ENCODE assay signal across 18 cellular contexts in the genomic region with DNA sequence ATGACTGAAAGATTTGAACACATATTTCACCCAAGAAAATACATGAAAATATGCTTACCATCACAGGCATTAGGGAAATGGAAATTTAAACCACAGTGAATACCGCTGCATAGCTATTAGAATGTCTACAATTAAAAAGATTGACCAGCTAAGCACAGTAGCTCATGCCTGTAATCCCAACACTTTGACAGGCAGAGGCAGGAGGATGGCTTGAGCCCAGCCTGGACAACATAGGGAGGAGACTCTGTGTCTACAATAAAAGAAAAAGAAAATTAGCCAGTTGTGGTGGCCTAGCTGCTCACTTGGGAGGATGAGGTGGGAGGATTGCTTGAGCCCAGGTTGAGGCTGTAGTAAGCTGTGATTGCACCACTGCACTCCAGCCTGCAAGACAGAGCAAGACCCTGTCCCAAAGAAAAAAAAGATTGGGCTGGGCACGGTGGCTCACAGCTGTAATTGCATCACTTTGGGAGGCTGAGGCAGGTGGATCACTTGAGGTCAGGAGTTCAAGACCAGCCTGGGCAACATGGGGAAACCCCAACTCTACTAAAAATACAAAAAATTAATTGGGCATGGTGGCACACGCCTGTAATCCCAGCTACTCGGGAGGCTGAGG.
"Had no signal": no experiment of that assay in that cellular context is flagged by ENCODE, and none has a peak within 500 bp of the region (broad histone marks: within the 10 kb centered on the region; RNA-seq: fewer than 3 reads in every experiment).

No MANE protein-coding gene starts in this region.

- H3K4me2 ChIP-seq: hepatocyte had no signal

- H3K36me3 ChIP-seq: pancreas, stomach had no signal

- H3K4me1 ChIP-seq: pancreas had no signal

- H3K9me3 ChIP-seq: esophagus squamous epithelium, pancreas had no signal

- H2AFZ ChIP-seq: hepatocyte had no signal

- H3K27ac ChIP-seq: esophagus squamous epithelium, hepatocyte, pancreas, stomach had no signal

- DNase-seq: activated B cell treated with CpG ODN at 0.5 μM for 24 hours; activated CD4-positive, alpha-beta memory T cell treated with anti-CD3 and anti-CD28 coated beads, Interleukin-2, amount 10 ng/mL, durations not matched to agents 7 days and 5 days; activated CD4-positive, alpha-beta T cell treated with anti-CD3 and anti-CD28 coated beads for 48 hours; activated naive CD4-positive, alpha-beta T cell treated with Interleukin-2 at 50 U/mL for 16 hours; activated T-cell treated with anti-CD3 and anti-CD28 coated beads, Interleukin-2, amount 50 U/mL, for 24 hours; aorta; cerebellar nuclear complex; effector CD4-positive, alpha-beta T cell; esophagus squamous epithelium; left cardiac atrium; mesendoderm; natural killer cell; pancreas; stimulated activated CD4-positive, alpha-beta T cell treated with anti-CD3 and anti-CD28 coated beads, Interleukin-4, amount 100 ng/mL, for 1 hour; stomach; T-cell; trophoblast cell had no signal

- H3K79me2 ChIP-seq: hepatocyte had no signal

- ATAC-seq: left cardiac atrium, natural killer cell, pancreas, T-cell had no signal

- H3K27me3 ChIP-seq: esophagus squamous epithelium, hepatocyte, pancreas, stomach had no signal

- H3K4me3 ChIP-seq: esophagus squamous epithelium, hepatocyte, pancreas, stomach had no signal
